Comparison of ENCODE assay signal across 1 cellular context in the genomic region with DNA sequence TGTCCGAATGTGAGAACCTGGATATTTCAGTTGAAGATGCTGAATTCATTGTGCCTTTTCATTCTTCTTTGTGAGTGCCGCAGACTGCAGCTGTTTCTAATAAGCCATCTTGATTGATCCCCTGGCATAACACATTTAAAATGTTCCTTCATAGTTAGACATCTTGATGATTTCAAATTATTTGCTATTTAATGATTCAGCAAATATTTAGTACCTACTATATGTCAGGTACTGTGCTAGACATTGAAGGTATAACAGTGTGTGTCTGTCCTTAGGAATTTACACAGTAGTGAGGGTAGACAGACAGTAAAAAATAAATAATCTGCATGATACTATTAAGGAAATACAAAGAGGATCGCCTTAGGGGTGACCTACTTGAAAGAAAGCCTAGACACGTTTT.
TF ChIP-seq lines count a peak whose summit lies in the region.

No MANE protein-coding gene starts in this region.

TF ChIP-seq in A549, 52 proteins besides CTCF, POLR2A, EP300 and RAD21 (continued from another document):
- TF ChIP-seq, protein P1, sequence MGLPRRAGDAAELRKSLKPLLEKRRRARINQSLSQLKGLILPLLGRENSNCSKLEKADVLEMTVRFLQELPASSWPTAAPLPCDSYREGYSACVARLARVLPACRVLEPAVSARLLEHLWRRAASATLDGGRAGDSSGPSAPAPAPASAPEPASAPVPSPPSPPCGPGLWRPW (IDR thresholded peaks at IDR 0.05): no peak
- TF ChIP-seq, protein P2, sequence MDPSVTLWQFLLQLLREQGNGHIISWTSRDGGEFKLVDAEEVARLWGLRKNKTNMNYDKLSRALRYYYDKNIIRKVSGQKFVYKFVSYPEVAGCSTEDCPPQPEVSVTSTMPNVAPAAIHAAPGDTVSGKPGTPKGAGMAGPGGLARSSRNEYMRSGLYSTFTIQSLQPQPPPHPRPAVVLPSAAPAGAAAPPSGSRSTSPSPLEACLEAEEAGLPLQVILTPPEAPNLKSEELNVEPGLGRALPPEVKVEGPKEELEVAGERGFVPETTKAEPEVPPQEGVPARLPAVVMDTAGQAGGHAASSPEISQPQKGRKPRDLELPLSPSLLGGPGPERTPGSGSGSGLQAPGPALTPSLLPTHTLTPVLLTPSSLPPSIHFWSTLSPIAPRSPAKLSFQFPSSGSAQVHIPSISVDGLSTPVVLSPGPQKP (IDR thresholded peaks at IDR 0.05; ENCODE audit: low read depth, low read length): no peak
- TF ChIP-seq MAFK (IDR thresholded peaks at IDR 0.05; ENCODE audit: partially characterized antibody): peak; percentile 74
